ENCODE assay signal across 19 cellular contexts in the genomic region with DNA sequence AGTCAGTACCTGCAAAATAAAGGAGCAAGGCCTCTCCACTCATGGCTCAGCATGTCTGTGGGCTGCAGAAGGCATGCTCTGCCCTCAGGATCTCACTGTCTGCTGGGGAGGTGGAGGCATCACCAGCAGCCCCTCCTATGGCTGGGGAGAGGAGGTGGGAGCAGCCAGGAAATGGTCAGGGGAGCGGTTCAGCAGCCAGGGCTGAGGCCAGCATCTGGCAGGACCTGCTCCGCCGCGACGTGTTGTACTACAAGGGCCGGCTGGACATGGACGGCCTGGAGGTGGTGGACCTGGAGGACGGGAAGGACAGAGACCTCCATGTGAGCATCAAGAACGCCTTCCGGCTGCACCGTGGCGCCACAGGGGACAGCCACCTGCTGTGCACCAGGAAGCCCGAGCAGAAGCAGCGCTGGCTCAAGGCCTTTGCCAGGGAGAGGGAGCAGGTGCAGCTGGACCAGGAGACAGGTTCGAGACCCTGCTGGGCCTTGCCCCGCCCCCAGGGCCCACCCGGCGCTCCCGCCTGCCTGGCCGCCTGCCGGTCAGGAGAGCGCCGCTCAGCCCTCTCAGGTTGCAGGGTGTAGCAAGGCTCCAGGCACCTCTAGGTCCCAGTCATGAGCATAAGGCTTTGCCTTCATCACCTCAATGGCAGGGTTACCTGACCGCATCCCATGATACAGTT. TPM values are rescaled to one million over a fixed set of nuclear protein-coding genes. Genes with fewer than 3 reads are reported as not detected.
DNase-seq lines count a peak whose midpoint lies in the region; ATAC-seq, FAIRE-seq and TF ChIP-seq lines count a peak whose summit lies in the region.
"Had no signal": no experiment of that assay in that cellular context is flagged by ENCODE, and none has a peak within 500 bp of the region (broad histone marks: within the 10 kb centered on the region; RNA-seq: fewer than 3 reads in every experiment).

No MANE protein-coding gene starts in this region.

- no peak for FAIRE-seq in kidney (lab: Jason Lieb, UNC)
- FAIRE-seq: A204.1, GM12891 had no signal

- H3K9me3 Mint-ChIP-seq in stimulated activated naive CD8-positive, alpha-beta T cell treated with anti-CD3 and anti-CD28 coated beads, Interleukin-15, Interleukin-2, amounts not matched to agents 100 ng/mL and 50 ng/mL, for 24 hours: no peaks in the 10 kb centered on the region
- H3K9me3 Mint-ChIP-seq in osteocyte (ENCODE audit: unreplicated experiment): no peaks in the 10 kb centered on the region

- intact Hi-C loops in kidney (cut with DNase I): no loop called here

- H3K27me3 Mint-ChIP-seq in stimulated activated naive CD8-positive, alpha-beta T cell treated with anti-CD3 and anti-CD28 coated beads, Interleukin-15, Interleukin-2, amounts not matched to agents 100 ng/mL and 50 ng/mL, for 24 hours: no peaks in the 10 kb centered on the region
- no peaks in the 10 kb centered on the region for H3K27me3 Mint-ChIP-seq in osteocyte (ENCODE audit: unreplicated experiment)

- H3K4me1 ChIP-seq in kidney (ENCODE audit: control insufficient read depth in 1 of 2, insufficient read depth in 1 of 2, low read depth in 1 of 2, low read length in 2 of 2): peaks cover 0 to 6% of the 10 kb centered on the region in 2 donors

- H3K4me3 Mint-ChIP-seq in stimulated activated naive CD8-positive, alpha-beta T cell treated with anti-CD3 and anti-CD28 coated beads, Interleukin-15, Interleukin-2, amounts not matched to agents 100 ng/mL and 50 ng/mL, for 24 hours: no peak overlapping the region
- H3K4me3 Mint-ChIP-seq in osteocyte (ENCODE audit: unreplicated experiment): no peak overlapping the region
- H3K4me3 Mint-ChIP-seq: CD14-positive monocyte had no signal

- H3K27ac Mint-ChIP-seq in stimulated activated naive CD8-positive, alpha-beta T cell treated with anti-CD3 and anti-CD28 coated beads, Interleukin-15, Interleukin-2, amounts not matched to agents 100 ng/mL and 50 ng/mL, for 24 hours: peak overlapping the region; percentile 22
- no peak overlapping the region for H3K27ac Mint-ChIP-seq in osteocyte (ENCODE audit: unreplicated experiment)

- H3K27ac ChIP-seq in kidney (ENCODE audit: low read depth in 2 of 2, low read length in 2 of 2): no peak overlapping the region
- H3K27ac ChIP-seq: KMS-11 had no signal

- H3K9me3 ChIP-seq in kidney (ENCODE audit: control insufficient read depth in 1 of 2, low read length in 2 of 2): no peaks in the 10 kb centered on the region
- H3K9me3 ChIP-seq: MG63 had no signal

- no peak overlapping the region for H3K4me3 ChIP-seq in kidney (ENCODE audit: low read length in 2 of 2)
- H3K4me3 ChIP-seq: MG63 had no signal

- H3K9ac ChIP-seq in kidney (ENCODE audit: low read length in 2 of 2): no peak overlapping the region
- H3K9ac ChIP-seq: KMS-11 had no signal

- H3K36me3 Mint-ChIP-seq in stimulated activated naive CD8-positive, alpha-beta T cell treated with anti-CD3 and anti-CD28 coated beads, Interleukin-15, Interleukin-2, amounts not matched to agents 100 ng/mL and 50 ng/mL, for 24 hours (ENCODE audit: low read depth): peaks cover 17% of the 10 kb centered on the region
- H3K36me3 Mint-ChIP-seq in osteocyte (ENCODE audit: unreplicated experiment): peaks cover 19% of the 10 kb centered on the region

- no peak for ATAC-seq in stimulated activated naive CD8-positive, alpha-beta T cell treated with anti-CD3 and anti-CD28 coated beads, Interleukin-15, Interleukin-2, amounts not matched to agents 100 U/mL and 50 U/mL, for 24 hours
- ATAC-seq in HG03139 (IDR thresholded peaks at IDR 0.05; ENCODE audit: unreplicated experiment): no peak
- ATAC-seq: Panc1 had no signal

- no peak for DNase-seq in stimulated activated naive CD8-positive, alpha-beta T cell treated with anti-CD3 and anti-CD28 coated beads, Interleukin-15, Interleukin-2, amounts not matched to agents 100 U/mL and 50 U/mL, for 24 hours
- DNase-seq in kidney (peak; percentile 73), osteocyte (ENCODE audit: extremely low spot score, unreplicated experiment) (peak; percentile 81), ureter (ENCODE audit: low spot score) (peak; percentile 42), NCI-H1092 treated with DMSO at 0.1 percent for 48 hours (lab: John Stamatoyannopoulos, UW) (no peak), Ammon's horn (ENCODE audit: low spot score) (no peak)
- DNase-seq: DMS53, GOT3, MG63, NCI-H187 treated with DMSO at 0.1 percent for 48 hours, NCI-H446, SHP77 had no signal

- H3K36me3 ChIP-seq in kidney (ENCODE audit: control insufficient read depth in 1 of 2, insufficient read depth in 2 of 2, low read length in 2 of 2): peaks cover 9 to 11% of the 10 kb centered on the region in 2 donors

- TF ChIP-seq CTCF in kidney (IDR thresholded peaks at IDR 0.05; ENCODE audit: borderline replicate concordance, extremely low read depth, insufficient read depth): no peak
- TF ChIP-seq CTCF in osteocyte (IDR thresholded peaks at IDR 0.05): no peak

- H3K4me1 Mint-ChIP-seq in stimulated activated naive CD8-positive, alpha-beta T cell treated with anti-CD3 and anti-CD28 coated beads, Interleukin-15, Interleukin-2, amounts not matched to agents 100 ng/mL and 50 ng/mL, for 24 hours (ENCODE audit: low read depth): peaks cover 30% of the 10 kb centered on the region
- no peaks in the 10 kb centered on the region for H3K4me1 Mint-ChIP-seq in osteocyte (ENCODE audit: unreplicated experiment)
- H3K4me1 Mint-ChIP-seq: CD14-positive monocyte had no signal

RNA-seq across cellular contexts. Expression of a gene that starts 49.0 kb away (rescaled TPM):
- total RNA-seq in kidney (89.9 TPM), osteocyte (111 and 114 TPM in 2 replicates), ureter (70.9 TPM)
- 34.1 TPM for polyA plus RNA-seq in kidney (ENCODE audit: insufficient read depth, low read depth, low replicate concordance)

Comparison
In these comparisons a context has a peak if more than half of its experiments do, and no peak if none do; other contexts are left out.
1. DNase-seq: peak in kidney (single experiment), osteocyte (single experiment) and ureter (single experiment); none in stimulated activated naive CD8-positive, alpha-beta T cell treated with anti-CD3 and anti-CD28 coated beads, Interleukin-15, Interleukin-2, amounts not matched to agents 100 U/mL and 50 U/mL, for 24 hours (single experiment), NCI-H1092 treated with DMSO at 0.1 percent for 48 hours (single experiment) and Ammon's horn (single experiment).